ENCODE assay signal across 14 cellular contexts in the genomic region with DNA sequence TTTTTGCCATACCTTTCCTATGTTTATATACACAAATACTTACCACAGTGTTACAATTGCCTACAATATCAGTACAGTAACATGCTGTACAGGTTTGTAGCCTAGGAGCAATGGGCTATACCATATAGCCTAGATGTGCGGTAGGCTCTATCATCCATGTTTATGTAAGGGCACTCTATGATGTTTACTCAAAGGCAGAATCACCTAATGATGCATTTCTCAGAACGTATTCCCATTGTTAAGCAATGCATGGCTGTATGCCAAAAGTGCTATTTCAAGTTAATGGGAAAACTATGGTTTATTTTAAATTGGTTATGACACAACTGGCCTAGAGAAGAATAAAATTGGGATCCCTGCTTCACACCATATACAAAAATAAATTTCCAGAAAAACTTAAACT. TPM values are rescaled to one million over a fixed set of nuclear protein-coding genes. Genes with fewer than 3 reads are reported as not detected.
A peak's percentile ranks its signal among the peaks of the same experiment; 100 is the strongest.
DNase-seq lines count a peak whose midpoint lies in the region; TF ChIP-seq lines count a peak whose summit lies in the region.
"Had no signal": no experiment of that assay in that cellular context is flagged by ENCODE, and none has a peak within 500 bp of the region (broad histone marks: within the 10 kb centered on the region; RNA-seq: fewer than 3 reads in every experiment).

No MANE protein-coding gene starts in this region.

- no peaks in the 10 kb centered on the region for H3K27me3 ChIP-seq in mammary epithelial cell (ENCODE audit: insufficient read depth, low read length)
- H3K27me3 ChIP-seq: heart left ventricle, thyroid gland had no signal

- no TSS peak for BruUV-seq in mammary epithelial cell (replicated peaks; lab: Mats Ljungman, UMichigan)

- peak overlapping the region; percentile 4 for H3K27ac ChIP-seq in mammary epithelial cell (ENCODE audit: insufficient read depth, low read depth, low read length)
- H3K27ac ChIP-seq: heart left ventricle, left ventricle myocardium inferior, thyroid gland had no signal

- H3K9ac ChIP-seq in mammary epithelial cell (ENCODE audit: insufficient read depth, low read length): no peak overlapping the region

- no peak overlapping the region for H3K4me2 ChIP-seq in mammary epithelial cell (ENCODE audit: insufficient read depth, low read depth, low read length)

- H4K20me1 ChIP-seq in mammary epithelial cell (ENCODE audit: insufficient read depth, low read length): no peaks in the 10 kb centered on the region

- TF ChIP-seq CTCF in mammary epithelial cell (conservative IDR thresholded peaks at IDR 0.05 in 1 of 2, IDR thresholded peaks at IDR 0.05 in 1 of 2; ENCODE audit: extremely low read depth in 1 of 2, insufficient read depth in 1 of 2, low read depth in 1 of 2, low read length in 2 of 2) (no peak), GM20000 (IDR thresholded peaks at IDR 0.05; ENCODE audit: extremely low read depth, missing control alignments) (no peak)

- no peaks in the 10 kb centered on the region for H3K36me3 ChIP-seq in mammary epithelial cell (ENCODE audit: insufficient read depth, low read length)
- H3K36me3 ChIP-seq: heart left ventricle, left ventricle myocardium inferior, thyroid gland had no signal

- in situ Hi-C loops in mammary epithelial cell (cut with MboI; ENCODE audit: low sequenced_read_pairs in 2 of 2): no loop called here

- DNase-seq in ELR (ENCODE audit: low read depth): peak; percentile 40
- DNase-seq in NCI-H1436 treated with DMSO at 0.1 percent for 48 hours (lab: John Stamatoyannopoulos, UW): peak; percentile 45
- peak; percentile 68 for DNase-seq in mammary epithelial cell
- peak; percentile 42 to 61 for DNase-seq in lung microvascular endothelial cell (ENCODE audit: low read depth in 2 of 2)
- DNase-seq in GDM1 (lab: John Stamatoyannopoulos, UW): no peak
- no peak for DNase-seq in mesenteric fat pad (ENCODE audit: low spot score)
- DNase-seq in GM20000 (ENCODE audit: low spot score): no peak
- DNase-seq: activated CD4-positive, CD25-positive, alpha-beta regulatory T cell; heart left ventricle; left ventricle myocardium inferior; small intestine; SW 1271; thyroid gland had no signal

- intact Hi-C loops in mammary epithelial cell (cut with micrococcal nuclease): no loop called here

- H2AFZ ChIP-seq in mammary epithelial cell (ENCODE audit: low read depth, low read length): no peak overlapping the region

- 41% methylated on average over 2 of the region's 2 CpGs for WGBS in mammary epithelial cell (ENCODE audit: low coverage, missing lambda C conversion rate)

- H3K9me3 ChIP-seq in mammary epithelial cell (replicated peaks; ENCODE audit: insufficient read depth, low read length): no peaks in the 10 kb centered on the region
- H3K9me3 ChIP-seq: heart left ventricle, left ventricle myocardium inferior, thyroid gland had no signal

- H3K4me1 ChIP-seq in mammary epithelial cell (ENCODE audit: insufficient read depth, low read length): peaks cover 3% of the 10 kb centered on the region

- no peak overlapping the region for H3K4me3 ChIP-seq in mammary epithelial cell (replicated peaks in 1 of 3; ENCODE audit: insufficient read depth in 1 of 3, low read depth in 2 of 3, low read length in 3 of 3)
- H3K4me3 ChIP-seq: heart left ventricle, left ventricle myocardium inferior, thyroid gland had no signal

- CTCF ChIA-PET in mammary epithelial cell (lab: Charles Lee; ENCODE audit: low non-redundant PET): no interaction called here

- dilution Hi-C loops in mammary epithelial cell (cut with HindIII; ENCODE audit: low sequenced_read_pairs): loop anchor here (25.0 kb wide), 1 partner anchor 309 kb away; no protein-coding TSS in a partner anchor

- no peaks in the 10 kb centered on the region for H3K79me2 ChIP-seq in mammary epithelial cell (ENCODE audit: insufficient read depth, low read length)

RNA-seq across cellular contexts. Expression of a gene that starts 36.9 kb away (rescaled TPM):
- total RNA-seq in mammary epithelial cell (1 to 10 TPM; 1.6 to 2.7 TPM), lung microvascular endothelial cell (0.65 and 0.79 TPM in 2 replicates), mesenteric fat pad (6.1 TPM)
- 1.6 TPM for polyA plus RNA-seq in mammary epithelial cell
- not detected for polyA minus RNA-seq in mammary epithelial cell

RNA-seq across cellular contexts. Expression of a gene that starts 41.0 kb away (rescaled TPM):
- total RNA-seq in mammary epithelial cell (not detected), lung microvascular endothelial cell (not detected in 2 replicates), mesenteric fat pad (not detected)
- polyA plus RNA-seq in mammary epithelial cell: not detected
- not detected for polyA minus RNA-seq in mammary epithelial cell
- total RNA-seq: left ventricle myocardium inferior had no signal
- polyA plus RNA-seq: neural cell had no signal

Comparison
In these comparisons a context has a peak if more than half of its experiments do, and no peak if none do; other contexts are left out.
1. DNase-seq: peak in ELR (single experiment), NCI-H1436 treated with DMSO at 0.1 percent for 48 hours (single experiment), mammary epithelial cell (single experiment) and lung microvascular endothelial cell (2 of 2); none in GDM1 (single experiment), mesenteric fat pad (single experiment) and GM20000 (single experiment).